ENCODE assay signal across 21 cellular contexts in genomic region chr17:42094375-42095069, GRCh38. TPM values are rescaled to one million over a fixed set of nuclear protein-coding genes. Genes with fewer than 3 reads are reported as not detected.
DNase-seq lines count a peak whose midpoint lies in the region; ATAC-seq, FAIRE-seq and TF ChIP-seq lines count a peak whose summit lies in the region.
"Had no signal": no experiment of that assay in that cellular context is flagged by ENCODE, and none has a peak within 500 bp of the region (broad histone marks: within the 10 kb centered on the region; RNA-seq: fewer than 3 reads in every experiment).

No MANE protein-coding gene starts in this region.

- no peak for TF ChIP-seq POLR2A in K562 (conservative IDR thresholded peaks at IDR 0.05)

- in situ Hi-C loops in K562 (cut with MboI): no loop called here

- peak overlapping the region; percentile 3 for H3K27ac Mint-ChIP-seq in neural crest cell (ENCODE audit: unreplicated experiment)
- H3K27ac Mint-ChIP-seq: B cell, HFFc6 had no signal

- H3K4me2 ChIP-seq in BLaER1 treated with 17β-estradiol and CSF1 and Interleukin-3, amounts not matched to agents 10 nM and 100 nM: peak overlapping the region in 8 of 11 experiments; percentile 4 to 68 (median 27); a peak in 11 of 22 replicates
- H3K4me2 ChIP-seq in K562 (ENCODE audit: insufficient read depth, low read length): no peak overlapping the region
- H3K4me2 ChIP-seq: A549 had no signal

- H4K20me1 ChIP-seq in BLaER1 treated with 17β-estradiol and CSF1 and Interleukin-3, amounts not matched to agents 10 nM and 100 nM: 0 out of 22 replicates have a peak, but pooled peaks cover 0 to 7% (median 0%) of the 10 kb centered on the region in 11 experiments
- no peaks in the 10 kb centered on the region; the same call in 1 of the 2 replicates for H4K20me1 ChIP-seq in K562 (replicated peaks; ENCODE audit: control insufficient read depth, insufficient read depth, low read length)

- no peak overlapping the region for H3K9ac ChIP-seq in BLaER1 treated with 17β-estradiol and CSF1 and Interleukin-3, amounts not matched to agents 10 nM and 100 nM
- H3K9ac ChIP-seq in K562 (ENCODE audit: insufficient read depth in 1 of 2, low read depth in 2 of 2, low read length in 2 of 2): peak overlapping the region in 1 of 2 experiments; percentile 84; a peak in 2 of 4 replicates

- no peak for TF ChIP-seq EP300 in K562 (IDR thresholded peaks at IDR 0.05; ENCODE audit: low read length)

- peaks cover 15% of the 10 kb centered on the region for H3K4me1 Mint-ChIP-seq in neural crest cell

- peak; percentile 23 for ATAC-seq in K562
- ATAC-seq: A549, SK-N-SH treated with all-trans-retinoic acid at 6 μM for 48 hours had no signal

- no peak overlapping the region for H3K27ac ChIP-seq in BLaER1 treated with 17β-estradiol and CSF1 and Interleukin-3, amounts not matched to agents 10 nM and 100 nM
- no peak overlapping the region for H3K27ac ChIP-seq in K562 (ENCODE audit: extremely low read depth, low read depth, low read length)
- H3K27ac ChIP-seq: A549, RWPE1 had no signal

- no peaks in the 10 kb centered on the region for H3K9me3 Mint-ChIP-seq in neural crest cell
- H3K9me3 Mint-ChIP-seq: HFFc6 had no signal

- peaks cover 19 to 51% (median 41%) of the 10 kb centered on the region in 10 experiments; a peak in 19 of 20 replicates for H3K4me1 ChIP-seq in BLaER1 treated with 17β-estradiol and CSF1 and Interleukin-3, amounts not matched to agents 10 nM and 100 nM
- H3K4me1 ChIP-seq in K562 (replicated peaks in 1 of 2; ENCODE audit: control insufficient read depth in 2 of 2, insufficient read depth in 2 of 2, low read length in 2 of 2): peaks cover 21 to 29% of the 10 kb centered on the region in 2 experiments

- H3K27me3 Mint-ChIP-seq in neural crest cell (ENCODE audit: low read depth): peaks cover 39% of the 10 kb centered on the region

- POLR2A ChIA-PET in K562 (lab: Yijun Ruan, JAX): interaction anchor here (1.1 to 1.2 kb wide), 2 partner anchors 14 kb away, joined by 4 to 5 read pairs; no protein-coding TSS in a partner anchor

- peak; percentile 66 for FAIRE-seq in K562 (lab: Jason Lieb, UNC)
- FAIRE-seq: A549, GM19239 had no signal

- BruUV-seq in K562 (replicated peaks; lab: Mats Ljungman, UMichigan): no TSS peak

- no peak for TF ChIP-seq CTCF in K562 (IDR thresholded peaks at IDR 0.05 in 2 of 3, conservative IDR thresholded peaks at IDR 0.05 in 1 of 3; ENCODE audit: insufficient read depth in 2 of 3, low read depth in 1 of 3, low read length in 3 of 3)
- TF ChIP-seq CTCF in neural crest cell (conservative IDR thresholded peaks at IDR 0.05): no peak

- no peaks in the 10 kb centered on the region for H3K9me3 ChIP-seq in BLaER1 treated with 17β-estradiol and CSF1 and Interleukin-3, amounts not matched to agents 10 nM and 100 nM (replicated peaks in 1 of 11)
- H3K9me3 ChIP-seq in K562 (replicated peaks; ENCODE audit: control insufficient read depth, insufficient read depth, low read depth, low read length): no peaks in the 10 kb centered on the region
- H3K9me3 ChIP-seq: A549 had no signal

- peaks cover 19 to 31% (median 21%) of the 10 kb centered on the region in 11 experiments for H3K27me3 ChIP-seq in BLaER1 treated with 17β-estradiol and CSF1 and Interleukin-3, amounts not matched to agents 10 nM and 100 nM
- H3K27me3 ChIP-seq in K562 (ENCODE audit: control insufficient read depth in 2 of 2, insufficient read depth in 2 of 2, low read length in 2 of 2): peaks cover 0 to 12% of the 10 kb centered on the region in 2 experiments; a peak in 3 of 5 replicates

- no peak overlapping the region for H3K4me3 Mint-ChIP-seq in neural crest cell
- H3K4me3 Mint-ChIP-seq: B cell; CD4-positive, CD25-positive, alpha-beta regulatory T cell; HFFc6 had no signal

- CTCF ChIA-PET in K562 (lab: Yijun Ruan, JAX; ENCODE audit: low intra/inter-chr PET ratio): no interaction called here

- no peak overlapping the region for H2AFZ ChIP-seq in K562 (ENCODE audit: low read depth, low read length)

- intact Hi-C loops in K562 (cut with micrococcal nuclease): no loop called here

- no peaks in the 10 kb centered on the region for H3K79me2 ChIP-seq in K562 (ENCODE audit: control insufficient read depth, insufficient read depth, low read length)

- H3K36me3 Mint-ChIP-seq in neural crest cell (ENCODE audit: low read depth): no peaks in the 10 kb centered on the region
- H3K36me3 Mint-ChIP-seq: CD4-positive, CD25-positive, alpha-beta regulatory T cell had no signal

- no peak for DNase-seq in K562 (ENCODE audit: extremely low read depth in 1 of 4, low spot score in 3 of 4)
- DNase-seq in neural crest cell (ENCODE audit: low read depth, low spot score): no peak
- no peak for DNase-seq in epidermal melanocyte (ENCODE audit: insufficient read length, low spot score)
- DNase-seq in KG1 (lab: John Stamatoyannopoulos, UW): no peak
- no peak for DNase-seq in NCI-H1105 (lab: John Stamatoyannopoulos, UW)
- DNase-seq: CD4-positive, CD25-positive, alpha-beta regulatory T cell; EL; GF-D8; H7; HFFc6; MM.1S; NCI-H1048; NCI-H1436; NCI-H1930; NCI-H2227 treated with DMSO at 0.1 percent for 48 hours had no signal

- H3K36me3 ChIP-seq in BLaER1 treated with 17β-estradiol and CSF1 and Interleukin-3, amounts not matched to agents 10 nM and 100 nM: no peaks in the 10 kb centered on the region
- H3K36me3 ChIP-seq in K562 (ENCODE audit: control insufficient read depth, insufficient read depth, low read length): no peaks in the 10 kb centered on the region

- no peak for TF ChIP-seq RAD21 in K562 (CRISPR knock-in tag; conservative IDR thresholded peaks at IDR 0.05 in 1 of 2, IDR thresholded peaks at IDR 0.05 in 1 of 2)

- no peak overlapping the region for H3K4me3 ChIP-seq in BLaER1 treated with 17β-estradiol and CSF1 and Interleukin-3, amounts not matched to agents 10 nM and 100 nM
- no peak overlapping the region for H3K4me3 ChIP-seq in K562
- H3K4me3 ChIP-seq: A549 had no signal

- 40% methylated on average over 12 of the region's 12 CpGs for WGBS in K562 (ENCODE audit: insufficient coverage, low coverage, missing lambda C conversion rate)

- no peaks in the 10 kb centered on the region for H3K9me1 ChIP-seq in K562 (ENCODE audit: control insufficient read depth, insufficient read depth, low read length)

RNA-seq across cellular contexts. Expression of gene ZNF385C, which starts 3.8 kb away (rescaled TPM):
- total RNA-seq in K562 (2011; cell fraction: chromatin; rRNA removed; ENCODE audit: low replicate concordance): 0.44 and 0.86 TPM in 2 replicates
- 0.79 and 0.83 TPM in 2 replicates for total RNA-seq in K562 (2011; cell fraction: nucleolus; rRNA removed)
- 0.73 and 1.5 TPM in 2 replicates for total RNA-seq in K562 (2011; cell fraction: nucleoplasm; rRNA removed)
- 0.20 TPM in 1 of 2 replicates, not detected in the other for total RNA-seq in K562 (2014; rRNA removed)
- total RNA-seq in K562 (2014; rRNA removed; fragmentation: Illumina TruSeq; extraction: Trizol): 0.16 and 0.25 TPM in 2 replicates
- 0.08 and 0.11 TPM in 2 replicates for total RNA-seq in K562 (2015; rRNA removed; fragmentation: Illumina TruSeq; extraction: Trizol)
- 0.22 and 0.34 TPM in 2 replicates for total RNA-seq in K562 (2021)
- polyA plus RNA-seq in K562 (2011; rRNA removed): 0.35 and 0.42 TPM in 2 replicates
- 0.48 and 0.63 TPM in 2 replicates for polyA plus RNA-seq in K562 (2011; cell fraction: cytosol; rRNA removed)
- polyA plus RNA-seq in K562 (2011; cell fraction: nucleus; rRNA removed): 0.80 and 0.84 TPM in 2 replicates
- polyA plus RNA-seq in K562 (2012): 0.25 and 1.9 TPM in 2 replicates
- 0.28 and 0.29 TPM in 2 replicates for polyA plus RNA-seq in K562 (2014; fragmentation: Illumina TruSeq; extraction: Trizol)
- under 1 TPM; 0.03 to 0.04 TPM for polyA plus RNA-seq in K562 (2014; fragmentation: Nextera tagmentation; extraction: Ambion mirVana)
- 0.15 and 0.74 TPM in 2 replicates for polyA plus RNA-seq in K562 (2014; rRNA removed)
- polyA minus RNA-seq in K562 (2011; rRNA and poly(A)+ RNA removed): 0.11 and 0.18 TPM in 2 replicates
- not detected in 2 replicates for polyA minus RNA-seq in K562 (2011; cell fraction: cytosol; rRNA and poly(A)+ RNA removed)
- not detected in 2 replicates for polyA minus RNA-seq in K562 (2011; cell fraction: nucleus; rRNA and poly(A)+ RNA removed)
- total RNA-seq in neural crest cell: 1.3 and 1.7 TPM in 2 replicates
- total RNA-seq: CD4-positive, CD25-positive, alpha-beta regulatory T cell; HFFc6 had no signal

RNA-seq across cellular contexts. Expression of gene DHX58, which starts 18.0 kb away (rescaled TPM):
- 6.6 and 9.3 TPM in 2 replicates for total RNA-seq in K562 (2011; cell fraction: chromatin; rRNA removed; ENCODE audit: low replicate concordance)
- 4.5 and 5.7 TPM in 2 replicates for total RNA-seq in K562 (2011; cell fraction: nucleolus; rRNA removed)
- total RNA-seq in K562 (2011; cell fraction: nucleoplasm; rRNA removed): 5.0 and 5.1 TPM in 2 replicates
- 1.5 and 3.0 TPM in 2 replicates for total RNA-seq in K562 (2014; rRNA removed)
- total RNA-seq in K562 (2014; rRNA removed; fragmentation: Illumina TruSeq; extraction: Trizol): 0.51 and 0.76 TPM in 2 replicates
- 1.1 and 1.2 TPM in 2 replicates for total RNA-seq in K562 (2015; rRNA removed; fragmentation: Illumina TruSeq; extraction: Trizol)
- total RNA-seq in K562 (2021): 1.7 and 2.3 TPM in 2 replicates
- polyA plus RNA-seq in K562 (2011; rRNA removed): 1.6 and 3.5 TPM in 2 replicates
- 3.9 and 5.4 TPM in 2 replicates for polyA plus RNA-seq in K562 (2011; cell fraction: cytosol; rRNA removed)
- 7.8 and 12.8 TPM in 2 replicates for polyA plus RNA-seq in K562 (2011; cell fraction: nucleus; rRNA removed)
- polyA plus RNA-seq in K562 (2012): 1.5 and 4.2 TPM in 2 replicates
- 1.4 TPM in 2 replicates for polyA plus RNA-seq in K562 (2014; fragmentation: Illumina TruSeq; extraction: Trizol)
- under 1 TPM; 0.15 to 0.25 TPM for polyA plus RNA-seq in K562 (2014; fragmentation: Nextera tagmentation; extraction: Ambion mirVana)
- polyA plus RNA-seq in K562 (2014; rRNA removed): 1.9 and 2.4 TPM in 2 replicates
- polyA minus RNA-seq in K562 (2011; rRNA and poly(A)+ RNA removed): 0.84 and 1.1 TPM in 2 replicates
- 1.7 and 2.9 TPM in 2 replicates for polyA minus RNA-seq in K562 (2011; cell fraction: cytosol; rRNA and poly(A)+ RNA removed)
- 1.9 and 4.2 TPM in 2 replicates for polyA minus RNA-seq in K562 (2011; cell fraction: nucleus; rRNA and poly(A)+ RNA removed)
- 0.50 TPM in 1 of 2 replicates, not detected in the other for total RNA-seq in neural crest cell

RNA-seq across cellular contexts. Expression of gene KAT2A, which starts 26.6 kb away (rescaled TPM):
- 97.5 and 216 TPM in 2 replicates for total RNA-seq in K562 (2011; cell fraction: chromatin; rRNA removed; ENCODE audit: low replicate concordance)
- total RNA-seq in K562 (2011; cell fraction: nucleolus; rRNA removed): 139 and 145 TPM in 2 replicates
- 84.1 and 110 TPM in 2 replicates for total RNA-seq in K562 (2011; cell fraction: nucleoplasm; rRNA removed)
- total RNA-seq in K562 (2014; rRNA removed) (22.9 and 29.3 TPM in 2 replicates), K562 (2014; rRNA removed; fragmentation: Illumina TruSeq; extraction: Trizol) (13.9 and 18.7 TPM in 2 replicates), K562 (2015; rRNA removed; fragmentation: Illumina TruSeq; extraction: Trizol) (31.9 and 32.8 TPM in 2 replicates), K562 (2021) (57.2 and 57.8 TPM in 2 replicates), neural crest cell (41.9 and 43.6 TPM in 2 replicates)
- polyA plus RNA-seq in K562 (2011; rRNA removed) (64.6 and 64.7 TPM in 2 replicates), K562 (2014; fragmentation: Illumina TruSeq; extraction: Trizol) (54.4 and 57.1 TPM in 2 replicates), K562 (2014; fragmentation: Nextera tagmentation; extraction: Ambion mirVana) (1 to 10 TPM; 1.5 to 4.9 TPM), K562 (2014; rRNA removed) (80.4 and 92.0 TPM in 2 replicates)
- polyA plus RNA-seq in K562 (2011; cell fraction: cytosol; rRNA removed): 26.0 and 41.1 TPM in 2 replicates
- 518 and 949 TPM in 2 replicates for polyA plus RNA-seq in K562 (2011; cell fraction: nucleus; rRNA removed)
- 43.2 and 57.4 TPM in 2 replicates for polyA plus RNA-seq in K562 (2012)
- polyA minus RNA-seq in K562 (2011; rRNA and poly(A)+ RNA removed): 13.2 and 20.1 TPM in 2 replicates
- polyA minus RNA-seq in K562 (2011; cell fraction: cytosol; rRNA and poly(A)+ RNA removed): 13.4 and 13.8 TPM in 2 replicates
- polyA minus RNA-seq in K562 (2011; cell fraction: nucleus; rRNA and poly(A)+ RNA removed): 44.7 and 47.8 TPM in 2 replicates

RNA-seq across cellular contexts. Expression of gene HSPB9, which starts 28.1 kb away (rescaled TPM):
- total RNA-seq in K562 (2011; cell fraction: chromatin; rRNA removed; ENCODE audit: low replicate concordance): 0.62 and 0.92 TPM in 2 replicates
- total RNA-seq in K562 (2011; cell fraction: nucleolus; rRNA removed): 0.26 and 0.67 TPM in 2 replicates
- 0.22 and 0.31 TPM in 2 replicates for total RNA-seq in K562 (2011; cell fraction: nucleoplasm; rRNA removed)
- 0.08 TPM in 1 of 2 replicates, not detected in the other for total RNA-seq in K562 (2014; rRNA removed)
- not detected in 2 replicates for total RNA-seq in K562 (2014; rRNA removed; fragmentation: Illumina TruSeq; extraction: Trizol)
- total RNA-seq in K562 (2015; rRNA removed; fragmentation: Illumina TruSeq; extraction: Trizol): 0.07 TPM in 1 of 2 replicates, not detected in the other
- total RNA-seq in K562 (2021): 0.11 and 0.16 TPM in 2 replicates
- 0.04 and 0.08 TPM in 2 replicates for polyA plus RNA-seq in K562 (2011; rRNA removed)
- 0.06 TPM in 1 of 2 replicates, not detected in the other for polyA plus RNA-seq in K562 (2011; cell fraction: cytosol; rRNA removed)
- polyA plus RNA-seq in K562 (2011; cell fraction: nucleus; rRNA removed): 0.41 and 0.74 TPM in 2 replicates
- polyA plus RNA-seq in K562 (2012): 0.27 and 0.36 TPM in 2 replicates
- not detected in 2 replicates for polyA plus RNA-seq in K562 (2014; fragmentation: Illumina TruSeq; extraction: Trizol)
- polyA plus RNA-seq in K562 (2014; fragmentation: Nextera tagmentation; extraction: Ambion mirVana): under 1 TPM; 0.04 to 0.06 TPM
- polyA plus RNA-seq in K562 (2014; rRNA removed): 0.05 and 0.13 TPM in 2 replicates
- 0.18 TPM in 1 of 2 replicates, not detected in the other for polyA minus RNA-seq in K562 (2011; rRNA and poly(A)+ RNA removed)
- polyA minus RNA-seq in K562 (2011; cell fraction: cytosol; rRNA and poly(A)+ RNA removed): not detected in 2 replicates
- 0.13 and 0.22 TPM in 2 replicates for polyA minus RNA-seq in K562 (2011; cell fraction: nucleus; rRNA and poly(A)+ RNA removed)
- 0.16 and 0.40 TPM in 2 replicates for total RNA-seq in neural crest cell
- total RNA-seq: B cell; CD4-positive, CD25-positive, alpha-beta regulatory T cell; HFFc6 had no signal

RNA-seq across cellular contexts. Expression of gene C17orf113, which starts 44.1 kb away (rescaled TPM):
- total RNA-seq in K562 (2011; cell fraction: chromatin; rRNA removed; ENCODE audit: low replicate concordance): 0.88 and 2.5 TPM in 2 replicates
- total RNA-seq in K562 (2011; cell fraction: nucleolus; rRNA removed): 1.8 and 2.0 TPM in 2 replicates
- total RNA-seq in K562 (2011; cell fraction: nucleoplasm; rRNA removed): 0.95 and 1.2 TPM in 2 replicates
- 0.78 and 0.86 TPM in 2 replicates for total RNA-seq in K562 (2014; rRNA removed)
- 0.22 and 0.29 TPM in 2 replicates for total RNA-seq in K562 (2014; rRNA removed; fragmentation: Illumina TruSeq; extraction: Trizol)
- 0.29 and 0.34 TPM in 2 replicates for total RNA-seq in K562 (2015; rRNA removed; fragmentation: Illumina TruSeq; extraction: Trizol)
- 1.1 and 1.2 TPM in 2 replicates for total RNA-seq in K562 (2021)
- 0.49 and 0.55 TPM in 2 replicates for polyA plus RNA-seq in K562 (2011; rRNA removed)
- 0.56 and 0.91 TPM in 2 replicates for polyA plus RNA-seq in K562 (2011; cell fraction: cytosol; rRNA removed)
- polyA plus RNA-seq in K562 (2011; cell fraction: nucleus; rRNA removed): 0.65 and 1.1 TPM in 2 replicates
- polyA plus RNA-seq in K562 (2012): 0.86 and 1.8 TPM in 2 replicates
- 0.31 and 0.61 TPM in 2 replicates for polyA plus RNA-seq in K562 (2014; fragmentation: Illumina TruSeq; extraction: Trizol)
- under 1 TPM; 0.10 to 0.17 TPM for polyA plus RNA-seq in K562 (2014; fragmentation: Nextera tagmentation; extraction: Ambion mirVana)
- polyA plus RNA-seq in K562 (2014; rRNA removed): 0.38 and 0.71 TPM in 2 replicates
- polyA minus RNA-seq in K562 (2011; rRNA and poly(A)+ RNA removed): 0.09 and 0.35 TPM in 2 replicates
- polyA minus RNA-seq in K562 (2011; cell fraction: cytosol; rRNA and poly(A)+ RNA removed): 0.64 and 0.67 TPM in 2 replicates
- polyA minus RNA-seq in K562 (2011; cell fraction: nucleus; rRNA and poly(A)+ RNA removed): 0.22 and 0.27 TPM in 2 replicates
- 2.0 and 2.2 TPM in 2 replicates for total RNA-seq in neural crest cell
